In the genomic region with DNA sequence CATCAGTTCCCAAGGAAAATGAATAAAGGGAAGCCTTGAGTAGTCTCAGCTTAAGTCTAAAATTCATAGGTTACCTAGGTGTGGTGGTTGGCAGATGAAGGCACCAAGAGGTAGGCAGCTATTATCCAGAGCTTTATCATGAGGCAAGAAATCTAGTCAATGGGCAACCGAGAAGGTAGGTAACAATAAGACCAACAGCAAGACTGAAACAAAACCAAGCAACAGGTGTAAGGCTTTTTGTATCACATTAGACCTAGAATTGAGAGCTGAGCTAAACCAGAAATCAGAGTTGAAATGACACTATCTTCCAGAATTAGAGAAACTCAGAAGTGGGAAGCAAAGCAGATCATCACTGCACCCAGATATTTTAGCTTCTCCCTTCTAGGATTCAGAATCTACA, we compare ENCODE assay signal across 19 cellular contexts.
DNase-seq lines count a peak whose midpoint lies in the region; ATAC-seq and TF ChIP-seq lines count a peak whose summit lies in the region.
"Had no signal": no experiment of that assay in that cellular context is flagged by ENCODE, and none has a peak within 500 bp of the region (broad histone marks: within the 10 kb centered on the region; RNA-seq: fewer than 3 reads in every experiment).

No MANE protein-coding gene starts in this region.

- H3K27me3 ChIP-seq in Karpas-422 (ENCODE audit: low read length): no peaks in the 10 kb centered on the region
- H3K27me3 ChIP-seq in endodermal cell (ENCODE audit: control insufficient read depth, insufficient read depth, low read length, poor library complexity, severe bottlenecking): no peaks in the 10 kb centered on the region
- H3K27me3 ChIP-seq: left lung, MG63, neural progenitor cell, tibial artery had no signal

- no peak overlapping the region for H2AFZ ChIP-seq in Karpas-422 (ENCODE audit: low read length)
- H2AFZ ChIP-seq: neural progenitor cell had no signal

- H3K9ac ChIP-seq in Karpas-422 (ENCODE audit: low read length) (no peak overlapping the region), endodermal cell (ENCODE audit: extremely low read depth, low read length, poor library complexity, severe bottlenecking) (no peak overlapping the region)
- H3K9ac ChIP-seq: neural progenitor cell had no signal

- WGBS in endodermal cell (ENCODE audit: insufficient coverage in 1 of 2, insufficient read length in 1 of 2), 2 experiments: 86 to 100% methylated on average over 1 of the region's 1 CpG

- TF ChIP-seq CTCF in endodermal cell (conservative IDR thresholded peaks at IDR 0.05): no peak
- no peak for TF ChIP-seq CTCF in coronary artery (IDR thresholded peaks at IDR 0.05)

- H3K9me3 Mint-ChIP-seq in activated CD4-positive, alpha-beta T cell treated with anti-CD3 and anti-CD28 coated beads for 36 hours (ENCODE audit: low read depth): no peaks in the 10 kb centered on the region
- H3K9me3 Mint-ChIP-seq in endodermal cell: no peaks in the 10 kb centered on the region
- H3K9me3 Mint-ChIP-seq in stimulated activated memory B cell treated with anti-CD40 and anti-IgM and Interleukin-4, amounts not matched to agents 10 μg/mL and 1 μg/mL and 100 μg/mL, for 72 hours: no peaks in the 10 kb centered on the region
- H3K9me3 Mint-ChIP-seq: neural progenitor cell had no signal

- POLR2A ChIA-PET in activated CD4-positive, alpha-beta T cell treated with anti-CD3 and anti-CD28 coated beads for 36 hours (lab: Charles Lee): no interaction called here

- peaks cover 29% of the 10 kb centered on the region for H3K36me3 Mint-ChIP-seq in activated CD4-positive, alpha-beta T cell treated with anti-CD3 and anti-CD28 coated beads for 36 hours (ENCODE audit: low read depth)
- peaks cover 7% of the 10 kb centered on the region for H3K36me3 Mint-ChIP-seq in endodermal cell (ENCODE audit: low read depth)
- peaks cover 12% of the 10 kb centered on the region for H3K36me3 Mint-ChIP-seq in stimulated activated memory B cell treated with anti-CD40 and anti-IgM and Interleukin-4, amounts not matched to agents 10 μg/mL and 1 μg/mL and 100 μg/mL, for 72 hours
- H3K36me3 Mint-ChIP-seq: neural progenitor cell had no signal

- H3K79me2 ChIP-seq in Karpas-422 (ENCODE audit: low read length): peaks cover 90% of the 10 kb centered on the region

- no peaks in the 10 kb centered on the region for H3K27me3 Mint-ChIP-seq in activated CD4-positive, alpha-beta T cell treated with anti-CD3 and anti-CD28 coated beads for 36 hours
- H3K27me3 Mint-ChIP-seq in endodermal cell (ENCODE audit: insufficient read depth): no peaks in the 10 kb centered on the region
- no peaks in the 10 kb centered on the region for H3K27me3 Mint-ChIP-seq in stimulated activated memory B cell treated with anti-CD40 and anti-IgM and Interleukin-4, amounts not matched to agents 10 μg/mL and 1 μg/mL and 100 μg/mL, for 72 hours
- H3K27me3 Mint-ChIP-seq: T-helper 17 cell had no signal

- peaks cover 51% of the 10 kb centered on the region for H3K4me1 Mint-ChIP-seq in activated CD4-positive, alpha-beta T cell treated with anti-CD3 and anti-CD28 coated beads for 36 hours
- peaks cover 51% of the 10 kb centered on the region for H3K4me1 Mint-ChIP-seq in endodermal cell
- peaks cover 34% of the 10 kb centered on the region for H3K4me1 Mint-ChIP-seq in stimulated activated memory B cell treated with anti-CD40 and anti-IgM and Interleukin-4, amounts not matched to agents 10 μg/mL and 1 μg/mL and 100 μg/mL, for 72 hours

- H3K4me1 ChIP-seq in Karpas-422 (ENCODE audit: low read length) (peaks cover 92% of the 10 kb centered on the region), endodermal cell (ENCODE audit: control insufficient read depth, insufficient read depth, low read length) (peaks cover 15% of the 10 kb centered on the region)

- H3K4me2 ChIP-seq in Karpas-422 (ENCODE audit: low read depth, low read length, poor library complexity, severe bottlenecking): no peak overlapping the region
- H3K4me2 ChIP-seq: neural progenitor cell had no signal

- H3K27ac Mint-ChIP-seq in activated CD4-positive, alpha-beta T cell treated with anti-CD3 and anti-CD28 coated beads for 36 hours: no peak overlapping the region
- peak overlapping the region; percentile 90 for H3K27ac Mint-ChIP-seq in endodermal cell
- peak overlapping the region; percentile 25 for H3K27ac Mint-ChIP-seq in stimulated activated memory B cell treated with anti-CD40 and anti-IgM and Interleukin-4, amounts not matched to agents 10 μg/mL and 1 μg/mL and 100 μg/mL, for 72 hours
- H3K27ac Mint-ChIP-seq: neural progenitor cell, T-helper 17 cell had no signal

- 0 out of 2 replicates have a peak, but pooled peaks cover 2% of the 10 kb centered on the region for H3K36me3 ChIP-seq in Karpas-422 (ENCODE audit: insufficient read depth, low read length)
- peaks cover 7% of the 10 kb centered on the region for H3K36me3 ChIP-seq in endodermal cell (ENCODE audit: control insufficient read depth, insufficient read depth, low read length)
- H3K36me3 ChIP-seq: left lung, MG63, neural progenitor cell, tibial artery had no signal

- no peaks in the 10 kb centered on the region for H4K20me1 ChIP-seq in Karpas-422 (ENCODE audit: insufficient read depth, low read depth, low read length)

- H3K4me3 ChIP-seq in Karpas-422 (ENCODE audit: low read length) (no peak overlapping the region), endodermal cell (ENCODE audit: low read length) (no peak overlapping the region), coronary artery (no peak overlapping the region)
- H3K4me3 ChIP-seq: left lung, MG63, neural progenitor cell, tibial artery had no signal

- H3K9me3 ChIP-seq in Karpas-422 (ENCODE audit: low read length) (no peaks in the 10 kb centered on the region), endodermal cell (ENCODE audit: control insufficient read depth, low read length) (no peaks in the 10 kb centered on the region)
- H3K9me3 ChIP-seq: left lung, MG63, tibial artery had no signal

- no peak overlapping the region for H3K4me3 Mint-ChIP-seq in activated CD4-positive, alpha-beta T cell treated with anti-CD3 and anti-CD28 coated beads for 36 hours
- H3K4me3 Mint-ChIP-seq in endodermal cell: no peak overlapping the region
- no peak overlapping the region for H3K4me3 Mint-ChIP-seq in stimulated activated memory B cell treated with anti-CD40 and anti-IgM and Interleukin-4, amounts not matched to agents 10 μg/mL and 1 μg/mL and 100 μg/mL, for 72 hours
- H3K4me3 Mint-ChIP-seq: neural progenitor cell, T-helper 17 cell had no signal

- H3K9me2 ChIP-seq in Karpas-422 (replicated peaks; ENCODE audit: insufficient read depth, low read length): no peaks in the 10 kb centered on the region

- DNase-seq in activated CD4-positive, alpha-beta T cell treated with anti-CD3 and anti-CD28 coated beads for 36 hours: no peak
- no peak for DNase-seq in activated CD4-positive, alpha-beta T cell treated with anti-CD3 and anti-CD28 coated beads, Interleukin-2, amount 50 U/mL, for 1 hour
- DNase-seq in Karpas-422 (no peak), endodermal cell (no peak), coronary artery (ENCODE audit: low spot score) (no peak)
- DNase-seq: activated CD8-positive, alpha-beta memory T cell treated with anti-CD3 and anti-CD28 coated beads, Interleukin-2, amount 50 U/mL, for 4 hours; activated gamma-delta T cell; DND-41; head of caudate nucleus; left lung; MG63; NCI-H1417; NCI-H510A; T-helper 17 cell; tibial artery had no signal

- CTCF ChIA-PET in activated CD4-positive, alpha-beta T cell treated with anti-CD3 and anti-CD28 coated beads for 36 hours (lab: Charles Lee): interaction anchor here (0.7 to 1.5 kb wide), 6 partner anchors 9 to 366 kb away, joined by 3 to 4 read pairs (median 3); no protein-coding TSS in a partner anchor

- intact Hi-C loops in activated CD4-positive, alpha-beta T cell treated with anti-CD3 and anti-CD28 coated beads for 36 hours (cut with DNase I, micrococcal nuclease): no loop called here

- peak overlapping the region; percentile 97 for H3K27ac ChIP-seq in Karpas-422 (ENCODE audit: low read length)
- H3K27ac ChIP-seq in endodermal cell (ENCODE audit: low read depth, low read length): no peak overlapping the region
- no peak overlapping the region for H3K27ac ChIP-seq in coronary artery
- H3K27ac ChIP-seq: left lung, neural progenitor cell, tibial artery had no signal

- ATAC-seq in activated CD4-positive, alpha-beta T cell treated with anti-CD3 and anti-CD28 coated beads for 36 hours: peak; percentile 12
- no peak for ATAC-seq in stimulated activated memory B cell treated with anti-CD40 and anti-IgM and Interleukin-4, amounts not matched to agents 10 μg/mL and 1 μg/mL and 100 μg/mL, for 72 hours
- ATAC-seq in GM21786 (IDR thresholded peaks at IDR 0.05; ENCODE audit: unreplicated experiment) (no peak), HG03196 (IDR thresholded peaks at IDR 0.05; ENCODE audit: unreplicated experiment) (no peak)
- ATAC-seq: left lung, T-helper 17 cell had no signal
